8 cellular contexts compared by ENCODE assay signal in the genomic region with DNA sequence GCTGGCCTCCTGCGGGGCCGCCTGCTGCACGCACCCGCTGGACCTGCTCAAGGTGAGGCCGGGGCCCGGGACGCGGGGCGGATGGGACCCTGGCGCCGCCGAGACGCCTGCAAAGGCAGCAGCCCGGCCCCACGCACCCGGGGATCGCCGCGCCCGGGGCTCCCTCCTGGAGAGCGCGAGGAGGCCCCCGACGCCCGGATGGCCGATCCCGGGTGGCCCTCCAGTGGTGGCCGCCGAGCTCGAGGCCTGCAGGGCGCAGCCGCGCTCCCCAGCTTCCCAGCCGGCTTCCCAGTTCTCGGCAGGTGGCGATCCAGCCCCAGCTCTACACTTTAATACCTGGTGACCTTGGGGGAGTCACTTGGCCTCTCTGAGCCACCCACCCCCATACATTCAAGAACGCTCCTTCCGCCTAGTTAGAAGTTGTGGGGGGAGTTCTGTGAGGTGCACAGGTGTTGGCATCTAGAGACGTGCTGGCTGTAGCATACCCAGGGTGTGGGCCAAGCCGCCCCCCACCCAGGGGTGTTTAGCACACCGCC. TPM values are rescaled to one million over a fixed set of nuclear protein-coding genes. Genes with fewer than 3 reads are reported as not detected.
A peak's percentile ranks its signal among the peaks of the same experiment; 100 is the strongest.
DNase-seq lines count a peak whose midpoint lies in the region; ATAC-seq and TF ChIP-seq lines count a peak whose summit lies in the region.

No MANE protein-coding gene starts in this region.

- TF ChIP-seq CTCF in LNCAP (IDR thresholded peaks at IDR 0.05) (peak; percentile 35), astrocyte of the cerebellum (IDR thresholded peaks at IDR 0.05; ENCODE audit: low read depth, low read length, missing control alignments) (no peak), kidney epithelial cell (IDR thresholded peaks at IDR 0.05; ENCODE audit: insufficient read depth, low read length, poor library complexity, severe bottlenecking) (peak; percentile 14)

- peaks cover 7 to 57% (median 49%) of the 10 kb centered on the region in 5 donors for H3K4me1 ChIP-seq in subcutaneous abdominal adipose tissue (ENCODE audit: control insufficient read depth in 5 of 5, insufficient read depth in 5 of 5, low read length in 5 of 5)

- in situ Hi-C loops in astrocyte of the cerebellum (cut with HindIII; ENCODE audit: low sequenced_read_pairs), result no loop called here

- H3K36me3 ChIP-seq in kidney epithelial cell (ENCODE audit: control insufficient read depth, insufficient read depth, low read length), result peaks cover 1% of the 10 kb centered on the region
- peaks cover 0 to 25% (median 9%) of the 10 kb centered on the region in 5 donors for H3K36me3 ChIP-seq in subcutaneous abdominal adipose tissue (ENCODE audit: control insufficient read depth in 5 of 5, insufficient read depth in 5 of 5, low read length in 5 of 5)

- ATAC-seq in GM19438 (IDR thresholded peaks at IDR 0.05; ENCODE audit: low read depth, unreplicated experiment), result peak; percentile 8

- peak overlapping the region; percentile 37 for H3K27ac ChIP-seq in subcutaneous abdominal adipose tissue (ENCODE audit: low read depth, low read length)

- H3K27me3 ChIP-seq in kidney epithelial cell (ENCODE audit: control insufficient read depth, insufficient read depth, low read length), result no peaks in the 10 kb centered on the region
- H3K27me3 ChIP-seq in subcutaneous abdominal adipose tissue (ENCODE audit: control insufficient read depth in 5 of 5, insufficient read depth in 4 of 5, low read length in 5 of 5), result no peaks in the 10 kb centered on the region

- H3K9ac ChIP-seq in subcutaneous abdominal adipose tissue (ENCODE audit: low read length in 5 of 5), result peak overlapping the region in 4 of 5 donors; percentile 53 to 77 (median 62)

- no peaks in the 10 kb centered on the region for H3K9me3 ChIP-seq in subcutaneous abdominal adipose tissue (ENCODE audit: control insufficient read depth in 5 of 5, low read length in 5 of 5)

- DNase-seq in D341Med (ENCODE audit: low spot score) (peak; percentile 90), astrocyte of the cerebellum (ENCODE audit: low read depth) (no peak), kidney epithelial cell (ENCODE audit: low read depth) (no peak), cerebellar nuclear complex (lab: John Stamatoyannopoulos, UW) (no peak)
- DNase-seq in NK-92 treated with Interleukin-12 subunit alpha and Interleukin-12 subunit beta, amount 100 ng/mL, for 24 hours (lab: John Stamatoyannopoulos, UW), result no peak

- H3K4me3 ChIP-seq in astrocyte of the cerebellum (ENCODE audit: low read depth, low read length), result peak overlapping the region; percentile 55
- peak overlapping the region; percentile 56 for H3K4me3 ChIP-seq in kidney epithelial cell (ENCODE audit: low read depth, low read length)
- H3K4me3 ChIP-seq in subcutaneous abdominal adipose tissue (ENCODE audit: low read depth in 1 of 5, low read length in 5 of 5), result peak overlapping the region; percentile 61 to 81 (median 66)

RNA-seq across cellular contexts. Expression of a gene that starts 0.5 kb away (rescaled TPM):
- total RNA-seq in kidney epithelial cell, result 23.7 and 27.8 TPM in 2 replicates

RNA-seq across cellular contexts. Expression of a gene that starts 9.4 kb away (rescaled TPM):
- total RNA-seq in kidney epithelial cell, result 66.1 and 70.5 TPM in 2 replicates

RNA-seq across cellular contexts. Expression of a gene that starts 28.7 kb away (rescaled TPM):
- total RNA-seq in kidney epithelial cell, result 215 and 239 TPM in 2 replicates

RNA-seq across cellular contexts. Expression of a gene that starts 28.9 kb away (rescaled TPM):
- 58.9 and 67.1 TPM in 2 replicates for total RNA-seq in kidney epithelial cell

RNA-seq across cellular contexts. Expression of a gene that starts 46.0 kb away (rescaled TPM):
- total RNA-seq in kidney epithelial cell, result 22.0 and 25.6 TPM in 2 replicates
